In genomic region chr10:104353325-104354048, GRCh38 we compare ENCODE assay signal across 8 cellular contexts. TPM values are rescaled to one million over a fixed set of nuclear protein-coding genes. Genes with fewer than 3 reads are reported as not detected.
DNase-seq lines count a peak whose midpoint lies in the region; ATAC-seq and TF ChIP-seq lines count a peak whose summit lies in the region.

A gene with protein sequence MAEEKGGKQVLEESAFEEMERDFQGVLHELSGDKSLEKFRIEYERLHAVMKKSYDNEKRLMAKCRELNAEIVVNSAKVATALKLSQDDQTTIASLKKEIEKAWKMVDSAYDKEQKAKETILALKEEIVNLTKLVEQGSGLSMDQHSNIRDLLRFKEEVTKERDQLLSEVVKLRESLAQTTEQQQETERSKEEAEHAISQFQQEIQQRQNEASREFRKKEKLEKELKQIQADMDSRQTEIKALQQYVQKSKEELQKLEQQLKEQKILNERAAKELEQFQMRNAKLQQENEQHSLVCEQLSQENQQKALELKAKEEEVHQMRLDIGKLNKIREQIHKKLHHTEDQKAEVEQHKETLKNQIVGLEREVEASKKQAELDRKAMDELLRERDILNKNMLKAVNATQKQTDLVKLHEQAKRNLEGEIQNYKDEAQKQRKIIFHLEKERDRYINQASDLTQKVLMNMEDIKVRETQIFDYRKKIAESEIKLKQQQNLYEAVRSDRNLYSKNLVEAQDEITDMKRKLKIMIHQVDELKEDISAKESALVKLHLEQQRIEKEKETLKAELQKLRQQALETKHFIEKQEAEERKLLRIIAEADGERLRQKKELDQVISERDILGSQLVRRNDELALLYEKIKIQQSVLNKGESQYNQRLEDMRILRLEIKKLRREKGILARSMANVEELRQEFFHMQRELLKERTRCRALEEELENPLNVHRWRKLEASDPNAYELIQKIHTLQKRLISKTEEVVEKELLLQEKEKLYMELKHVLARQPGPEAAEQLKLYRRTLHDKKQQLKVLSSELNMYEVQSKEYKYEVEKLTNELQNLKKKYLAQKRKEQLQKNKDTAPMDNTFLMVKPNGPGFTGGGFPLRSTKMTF (plus strand): TSS chr10:104353833. CDS start chr10:104353898, 65 bp downstream.

- no peaks in the 10 kb centered on the region for H3K27me3 ChIP-seq in CD4-positive, alpha-beta T cell (ENCODE audit: control insufficient read depth, insufficient read depth, low read length)

- CTCF ChIA-PET in CD4-positive, alpha-beta T cell (lab: Charles Lee) = interaction anchor here (0.5 to 5.6 kb wide), 21 partner anchors 12 to 486 kb away, joined by 3 to 107 read pairs (median 5); partner anchors contain the start of gene ITPRIP

- ATAC-seq in CD4-positive, alpha-beta T cell (ENCODE audit: poor library complexity) = peak; percentile 80
- peak; percentile 52 for ATAC-seq in GM19468 (IDR thresholded peaks at IDR 0.05; ENCODE audit: extremely low read depth, unreplicated experiment)

- peak; percentile 84 for TF ChIP-seq CTCF in CD4-positive, alpha-beta T cell (IDR thresholded peaks at IDR 0.05)
- peak; percentile 90 for TF ChIP-seq CTCF in endothelial cell (IDR thresholded peaks at IDR 0.05; ENCODE audit: unreplicated experiment)

- H3K4me1 Mint-ChIP-seq in CD4-positive, alpha-beta T cell (ENCODE audit: low read depth) = peaks cover 12% of the 10 kb centered on the region
- peaks cover 4% of the 10 kb centered on the region for H3K4me1 Mint-ChIP-seq in endothelial cell (ENCODE audit: unreplicated experiment)

- H3K27me3 Mint-ChIP-seq in CD4-positive, alpha-beta T cell = no peaks in the 10 kb centered on the region
- peaks cover 3% of the 10 kb centered on the region for H3K27me3 Mint-ChIP-seq in endothelial cell (ENCODE audit: unreplicated experiment)

- DNase-seq in CD4-positive, alpha-beta T cell = peak; percentile 84 to 93 (median 88)
- DNase-seq in HK-2 (ENCODE audit: unreplicated experiment) (peak; percentile 93), NCI-H774 (lab: John Stamatoyannopoulos, UW) (peak; percentile 59), endothelial cell (ENCODE audit: low spot score) (peak; percentile 97), midbrain (lab: John Stamatoyannopoulos, UW) (peak; percentile 84)
- DNase-seq in activated CD8-positive, alpha-beta memory T cell treated with anti-CD3 and anti-CD28 coated beads for 24 hours = peak; percentile 93
- DNase-seq in stimulated activated CD8-positive, alpha-beta memory T cell treated with anti-CD3 and anti-CD28 coated beads, Interleukin-2, amount 100 ng/mL, for 1 hour (ENCODE audit: low read depth in 2 of 2) = peak; percentile 78 to 82

- intact Hi-C loops in CD4-positive, alpha-beta T cell (cut with DNase I, micrococcal nuclease) = loop anchor here in 1 of 2 experiments (2.0 kb wide), 1 partner anchor 15 kb away; the partner anchor contains the start of gene ITPRIP

- no peaks in the 10 kb centered on the region for H3K9me3 ChIP-seq in CD4-positive, alpha-beta T cell (ENCODE audit: control insufficient read depth, low read length)

- no peak within 1 kb of the TSS for H3K27ac ChIP-seq in CD4-positive, alpha-beta T cell (ENCODE audit: low read depth, low read length)

- no peaks in the 10 kb centered on the region for H3K9me3 Mint-ChIP-seq in CD4-positive, alpha-beta T cell
- H3K9me3 Mint-ChIP-seq in endothelial cell (ENCODE audit: unreplicated experiment) = no peaks in the 10 kb centered on the region

- peak within 1 kb of the TSS; percentile 26 for H3K4me3 Mint-ChIP-seq in CD4-positive, alpha-beta T cell
- H3K4me3 Mint-ChIP-seq in endothelial cell (ENCODE audit: unreplicated experiment) = peak within 1 kb of the TSS; percentile 86

- H3K27ac Mint-ChIP-seq in CD4-positive, alpha-beta T cell = no peak within 1 kb of the TSS
- H3K27ac Mint-ChIP-seq in endothelial cell (ENCODE audit: unreplicated experiment) = no peak within 1 kb of the TSS

- H3K36me3 Mint-ChIP-seq in CD4-positive, alpha-beta T cell (ENCODE audit: low read depth) = no peaks in the 10 kb centered on the region
- no peaks in the 10 kb centered on the region for H3K36me3 Mint-ChIP-seq in endothelial cell (ENCODE audit: low read depth, unreplicated experiment)

- POLR2A ChIA-PET in CD4-positive, alpha-beta T cell (lab: Charles Lee) = interaction anchor here (1.1 to 4.9 kb wide), 13 partner anchors 15 to 98 kb away, joined by 3 to 58 read pairs (median 4); partner anchors contain the start of genes GSTO1 and ITPRIP

RNA-seq across cellular contexts. Expression of the gene that starts here (rescaled TPM):
- total RNA-seq in CD4-positive, alpha-beta T cell = not detected
- 0.28 TPM for total RNA-seq in endothelial cell (ENCODE audit: unreplicated experiment)

Comparison
In these comparisons a context has a peak if more than half of its experiments do, and no peak if none do; other contexts are left out.
1. Peak in DNase-seq and ATAC-seq in CD4-positive, alpha-beta T cell; RNA of the gene not detected or under 1 TPM.
2. Peak in DNase-seq in endothelial cell; RNA of the gene not detected or under 1 TPM.